In genomic region chr21:14383596-14384210, GRCh38 we compare ENCODE assay signal across 8 cellular contexts. TPM values are rescaled to one million over a fixed set of nuclear protein-coding genes. Genes with fewer than 3 reads are reported as not detected.
DNase-seq lines count a peak whose midpoint lies in the region; ATAC-seq and TF ChIP-seq lines count a peak whose summit lies in the region.

No MANE protein-coding gene starts in this region.

- POLR2A ChIA-PET in IMR-90 (lab: Charles Lee; ENCODE audit: unreplicated experiment): interaction anchor here (0.6 kb wide), 2 partner anchors 11 to 1221 kb away, joined by 3 read pairs; no protein-coding TSS in a partner anchor

- H3K4me2 ChIP-seq in IMR-90 (ENCODE audit: low read depth, low read length): peak overlapping the region; percentile 99

- H3K4me3 Mint-ChIP-seq in activated T-helper 2 cell treated with anti-CD3 and anti-CD28 coated beads, Interferon-gamma antibody, Interleukin-2, Interleukin-4, amounts not matched to agents 10 μg/mL and 5 μg/mL and 100 μg/mL, durations not matched to agents 14 hours and 24 hours and 36 hours (ENCODE audit: low read depth): peak overlapping the region; percentile 98

- peak overlapping the region; percentile 63; the same call in 1 of the 2 replicates for H2BK120ac ChIP-seq in IMR-90 (ENCODE audit: low read depth, low read length)

- TF ChIP-seq RAD21 in IMR-90 (IDR thresholded peaks at IDR 0.05; ENCODE audit: low read length): no peak

- no peak overlapping the region for H2BK20ac ChIP-seq in IMR-90 (ENCODE audit: low read depth, low read length)

- H2AK9ac ChIP-seq in IMR-90 (replicated peaks; ENCODE audit: low read depth, low read length, poor library complexity): peak overlapping the region; percentile 68

- peak overlapping the region; percentile 21; the same call in 1 of the 2 replicates for H3K18ac ChIP-seq in IMR-90 (ENCODE audit: low read depth, low read length)

- H3K27ac ChIP-seq in IMR-90 (ENCODE audit: insufficient read depth, low read length): peak overlapping the region; percentile 78

- peak overlapping the region; percentile 90 for H4K91ac ChIP-seq in IMR-90 (ENCODE audit: insufficient read depth, low read depth, low read length)

- peak overlapping the region; percentile 92 for H3K9ac ChIP-seq in IMR-90 (ENCODE audit: low read depth, low read length)

- no peaks in the 10 kb centered on the region for H3K9me3 Mint-ChIP-seq in activated T-helper 2 cell treated with anti-CD3 and anti-CD28 coated beads, Interferon-gamma antibody, Interleukin-2, Interleukin-4, amounts not matched to agents 10 μg/mL and 5 μg/mL and 100 μg/mL, durations not matched to agents 14 hours and 24 hours and 36 hours

- peak overlapping the region; percentile 69 for H3K4me3 ChIP-seq in IMR-90 (ENCODE audit: insufficient read depth, low read depth, low read length)

- peak; percentile 36 for ATAC-seq in GM21723 (IDR thresholded peaks at IDR 0.05; ENCODE audit: unreplicated experiment)
- peak; percentile 50 for ATAC-seq in IMR-90 (ENCODE audit: low read depth)
- peak; percentile 49 to 70 for ATAC-seq in left cardiac atrium
- ATAC-seq in sciatic nerve: peak; percentile 69

- peak overlapping the region; percentile 70 to 95 for H4K8ac ChIP-seq in IMR-90 (ENCODE audit: low read depth in 2 of 2, low read length in 2 of 2)

- no peaks in the 10 kb centered on the region; the same call in 1 of the 2 replicates for H3K9me1 ChIP-seq in IMR-90 (ENCODE audit: insufficient read depth, low read length)

- CTCF ChIA-PET in IMR-90 (lab: Yijun Ruan, JAX): no interaction called here

- no peak for TF ChIP-seq CTCF in IMR-90 (conservative IDR thresholded peaks at IDR 0.05; ENCODE audit: low read depth, low read length)

- no peaks in the 10 kb centered on the region; the same call in 1 of the 2 replicates for H4K20me1 ChIP-seq in IMR-90 (ENCODE audit: insufficient read depth, low read length)

- no peak overlapping the region for H2BK15ac ChIP-seq in IMR-90 (ENCODE audit: low read depth, low read length)

- peak overlapping the region; percentile 76 for H3K14ac ChIP-seq in IMR-90 (replicated peaks; ENCODE audit: low read depth, low read length)

- H3K4me1 Mint-ChIP-seq in activated T-helper 2 cell treated with anti-CD3 and anti-CD28 coated beads, Interferon-gamma antibody, Interleukin-2, Interleukin-4, amounts not matched to agents 10 μg/mL and 5 μg/mL and 100 μg/mL, durations not matched to agents 14 hours and 24 hours and 36 hours (ENCODE audit: low read depth): peaks cover 32% of the 10 kb centered on the region

- DNase-seq in NCI-H2227 (lab: John Stamatoyannopoulos, UW; ENCODE audit: unreplicated experiment) (peak; percentile 82), NCI-H2227 treated with DMSO at 0.1 percent for 48 hours (lab: John Stamatoyannopoulos, UW) (no peak), IMR-90 (peak; percentile 5), left cardiac atrium (peak; percentile 59), sciatic nerve (ENCODE audit: low spot score) (no peak), ureter (ENCODE audit: low spot score) (no peak)
- DNase-seq in activated T-helper 2 cell treated with anti-CD3 and anti-CD28 coated beads, Interferon-gamma antibody, Interleukin-2, Interleukin-4, amounts not matched to agents 10 μg/mL and 5 μg/mL and 100 μg/mL, durations not matched to agents 14 hours and 24 hours and 36 hours (ENCODE audit: low spot score): no peak

- H3K79me1 ChIP-seq in IMR-90 (ENCODE audit: low read depth in 1 of 2, low read length in 2 of 2): peaks cover 15 to 21% of the 10 kb centered on the region in 2 experiments; a peak in 2 of 4 replicates

- H3K4me1 ChIP-seq in IMR-90 (ENCODE audit: control insufficient read depth, insufficient read depth, low read length): no peaks in the 10 kb centered on the region

- in situ Hi-C loops in IMR-90 (cut with MboI; ENCODE audit: low sequenced_read_pairs): loop anchor here (25.0 kb wide), 1 partner anchor 704 kb away; no protein-coding TSS in a partner anchor

- H2BK5ac ChIP-seq in IMR-90 (ENCODE audit: low read depth, low read length, poor library complexity, severe bottlenecking): peak overlapping the region; percentile 79

- WGBS in IMR-90 (ENCODE audit: extremely low coverage in 2 of 2, insufficient read length in 1 of 2), 2 experiments: 5% methylated on average over 8 of the region's 21 CpGs; no CpG with 5 or more reads in 1 of the 2 experiments

- H3K27me3 Mint-ChIP-seq in activated T-helper 2 cell treated with anti-CD3 and anti-CD28 coated beads, Interferon-gamma antibody, Interleukin-2, Interleukin-4, amounts not matched to agents 10 μg/mL and 5 μg/mL and 100 μg/mL, durations not matched to agents 14 hours and 24 hours and 36 hours (ENCODE audit: low read depth): peaks cover 5% of the 10 kb centered on the region

- H4K5ac ChIP-seq in IMR-90 (ENCODE audit: low read depth, low read length): peak overlapping the region; percentile 88

- TF ChIP-seq POLR2A in IMR-90 (IDR thresholded peaks at IDR 0.05; ENCODE audit: low read depth, low read length): no peak

- peak overlapping the region; percentile 89 for H2AFZ ChIP-seq in IMR-90 (replicated peaks; ENCODE audit: low read length, poor library complexity)

- H3K56ac ChIP-seq in IMR-90 (ENCODE audit: extremely low read depth, insufficient read depth, low read length): peak overlapping the region; percentile 98

- no peaks in the 10 kb centered on the region for H3K27me3 ChIP-seq in IMR-90 (ENCODE audit: control insufficient read depth, insufficient read depth, low read length)

- peaks cover 17% of the 10 kb centered on the region for H3K36me3 Mint-ChIP-seq in activated T-helper 2 cell treated with anti-CD3 and anti-CD28 coated beads, Interferon-gamma antibody, Interleukin-2, Interleukin-4, amounts not matched to agents 10 μg/mL and 5 μg/mL and 100 μg/mL, durations not matched to agents 14 hours and 24 hours and 36 hours (ENCODE audit: low read depth)

- H3K36me3 ChIP-seq in IMR-90 (ENCODE audit: control insufficient read depth, insufficient read depth, low read length): peaks cover under 1% of the 10 kb centered on the region; the same call in 1 of the 2 replicates

- peak overlapping the region; percentile 98 for H3K27ac Mint-ChIP-seq in activated T-helper 2 cell treated with anti-CD3 and anti-CD28 coated beads, Interferon-gamma antibody, Interleukin-2, Interleukin-4, amounts not matched to agents 10 μg/mL and 5 μg/mL and 100 μg/mL, durations not matched to agents 14 hours and 24 hours and 36 hours

- H3K9me3 ChIP-seq in IMR-90 (ENCODE audit: control insufficient read depth, insufficient read depth, low read length): no peaks in the 10 kb centered on the region

- dilution Hi-C loops in IMR-90 (cut with HindIII; ENCODE audit: low sequenced_read_pairs, unreplicated experiment): no loop called here

- no TSS peak for BruUV-seq in IMR-90 (replicated peaks; lab: Mats Ljungman, UMichigan)

- intact Hi-C loops in IMR-90 (cut with micrococcal nuclease) (loop anchor here (5.0 kb wide), 1 partner anchor 684 kb away; no protein-coding TSS in a partner anchor), left cardiac atrium (cut with DNase I) (loop anchor here in 1 of 2 donors (10.0 kb wide), 1 partner anchor 1341 kb away; the partner anchor contains the start of gene USP25), sciatic nerve (cut with DNase I) (no loop called here)
- intact Hi-C loops in activated T-helper 2 cell treated with anti-CD3 and anti-CD28 coated beads, Interferon-gamma antibody, Interleukin-2, Interleukin-4, amounts not matched to agents 10 μg/mL and 5 μg/mL and 100 μg/mL, durations not matched to agents 14 hours and 24 hours and 36 hours (cut with micrococcal nuclease): loop anchor here (1.0 to 5.0 kb wide), 7 partner anchors 149 to 1349 kb away; partner anchors contain the start of genes NRIP1 and SAMSN1

- H3K4ac ChIP-seq in IMR-90 (ENCODE audit: low read depth, low read length): peak overlapping the region; percentile 82

- peak overlapping the region; percentile 93 for H3K23ac ChIP-seq in IMR-90 (ENCODE audit: low read depth, low read length)

- no peak overlapping the region for H2AK5ac ChIP-seq in IMR-90 (ENCODE audit: low read depth, low read length)

TF ChIP-seq in IMR-90, 13 proteins besides CTCF, POLR2A, EP300 and RAD21:
- no peak for TF ChIP-seq ELK1 (IDR thresholded peaks at IDR 0.05; ENCODE audit: borderline replicate concordance, low read depth, low read length)
- TF ChIP-seq NFE2L2 (IDR thresholded peaks at IDR 0.05; ENCODE audit: low read depth, low read length): no peak
- no peak for TF ChIP-seq SMC3 (IDR thresholded peaks at IDR 0.05; ENCODE audit: low read depth, low read length)
- no peak for TF ChIP-seq CHD1 (IDR thresholded peaks at IDR 0.05; ENCODE audit: low read depth, low read length)
- no peak for TF ChIP-seq RCOR1 (IDR thresholded peaks at IDR 0.05; ENCODE audit: insufficient replicate concordance, low read length)
- TF ChIP-seq MXI1 (IDR thresholded peaks at IDR 0.05; ENCODE audit: borderline replicate concordance, low read depth, low read length): no peak
- no peak for TF ChIP-seq FOS (IDR thresholded peaks at IDR 0.05; ENCODE audit: low read depth, low read length)
- TF ChIP-seq MAZ (IDR thresholded peaks at IDR 0.05; ENCODE audit: borderline replicate concordance, low read depth, low read length): no peak
TF ChIP-seq in IMR-90: peak in this region for 0.

RNA-seq across cellular contexts. Expression of gene HSPA13, which starts 0.8 kb away (rescaled TPM):
- total RNA-seq in IMR-90 (2012; rRNA removed): 43.7 and 68.9 TPM in 2 replicates
- polyA plus RNA-seq in IMR-90 (2012; rRNA removed): 11.7 and 16.3 TPM in 2 replicates
- polyA plus RNA-seq in IMR-90 (2012; cell fraction: cytosol; rRNA removed): 1.8 and 2.8 TPM in 2 replicates
- 0.47 and 5.5 TPM in 2 replicates for polyA plus RNA-seq in IMR-90 (2012; cell fraction: nucleus; rRNA removed; ENCODE audit: low replicate concordance)
- total RNA-seq in activated T-helper 2 cell treated with anti-CD3 and anti-CD28 coated beads, Interferon-gamma antibody, Interleukin-2, Interleukin-4, amounts not matched to agents 10 μg/mL and 5 μg/mL and 100 μg/mL, durations not matched to agents 14 hours and 24 hours and 36 hours: 40.6 and 47.6 TPM in 2 replicates
- total RNA-seq in left cardiac atrium: 10 to 100 TPM; 17.6 to 27.4 TPM
- 43.3 TPM for total RNA-seq in sciatic nerve
- 18.2 TPM for total RNA-seq in ureter

Comparison
In these comparisons a context has a peak if more than half of its experiments do, and no peak if none do; other contexts are left out.
1. DNase-seq: peak in NCI-H2227 (single experiment), IMR-90 (single experiment) and left cardiac atrium (single experiment); none in NCI-H2227 treated with DMSO at 0.1 percent for 48 hours (single experiment), activated T-helper 2 cell treated with anti-CD3 and anti-CD28 coated beads, Interferon-gamma antibody, Interleukin-2, Interleukin-4, amounts not matched to agents 10 μg/mL and 5 μg/mL and 100 μg/mL, durations not matched to agents 14 hours and 24 hours and 36 hours (single experiment), sciatic nerve (single experiment) and ureter (single experiment).
2. Peak in every context shown above with its lines, with median percentiles within 50 percentile points of each other: ATAC-seq.